In genomic region chr13:74819549-74819948, GRCh38 we compare ENCODE assay signal across 33 cellular contexts.
"Had no signal": no experiment of that assay in that cellular context is flagged by ENCODE, and none has a peak within 500 bp of the region (broad histone marks: within the 10 kb centered on the region; RNA-seq: fewer than 3 reads in every experiment).

No MANE protein-coding gene starts in this region.

- H3K36me3 Mint-ChIP-seq: immature natural killer cell; memory B cell; mesothelial cell of epicardium; naive B cell; natural killer cell treated with Interleukin-12 subunit alpha and Interleukin-12 subunit beta and Interleukin-15 and Interleukin-18, amount 100 ng/mL, for 72 hours had no signal

- H3K27ac ChIP-seq: coronary artery, lower lobe of right lung, neutrophil, parathyroid adenoma, right atrium auricular region, suprapubic skin, transverse colon, upper lobe of right lung, uterus had no signal

- H3K9me3 ChIP-seq: lower lobe of right lung, mucosa of descending colon, right atrium auricular region, suprapubic skin, transverse colon, upper lobe of right lung, uterus had no signal

- H3K27ac Mint-ChIP-seq: immature natural killer cell; memory B cell; mesothelial cell of epicardium; natural killer cell treated with Interleukin-12 subunit alpha and Interleukin-12 subunit beta and Interleukin-15 and Interleukin-18, amount 100 ng/mL, for 72 hours; progenitor cell of endocrine pancreas; stimulated activated naive CD8-positive, alpha-beta T cell treated with anti-CD3 and anti-CD28 coated beads, Interleukin-15, amount 100 ng/mL, for 72 hours had no signal

- H2AFZ ChIP-seq: parathyroid adenoma had no signal

- H3K27me3 Mint-ChIP-seq: naive B cell; progenitor cell of endocrine pancreas; stimulated activated naive CD8-positive, alpha-beta T cell treated with anti-CD3 and anti-CD28 coated beads, Interleukin-15, amount 100 ng/mL, for 72 hours had no signal

- FAIRE-seq: endometrium, frontal cortex had no signal

- H3K4me1 Mint-ChIP-seq: immature natural killer cell; memory B cell; mesothelial cell of epicardium; naive B cell; neural crest cell; stimulated activated naive CD8-positive, alpha-beta T cell treated with anti-CD3 and anti-CD28 coated beads, Interleukin-15, amount 100 ng/mL, for 72 hours had no signal

- H3K4me3 Mint-ChIP-seq: immature natural killer cell; memory B cell; mesothelial cell of epicardium; naive B cell; natural killer cell treated with Interleukin-12 subunit alpha and Interleukin-12 subunit beta and Interleukin-15 and Interleukin-18, amount 100 ng/mL, for 72 hours; neural crest cell; stimulated activated naive CD8-positive, alpha-beta T cell treated with anti-CD3 and anti-CD28 coated beads, Interleukin-15, amount 100 ng/mL, for 72 hours had no signal

- H3K4me1 ChIP-seq: lower lobe of right lung, parathyroid adenoma, right atrium auricular region, suprapubic skin, transverse colon, upper lobe of right lung, uterus had no signal

- H3K79me2 ChIP-seq: parathyroid adenoma had no signal

- H3K4me3 ChIP-seq: coronary artery, lower lobe of right lung, mucosa of descending colon, right atrium auricular region, smooth muscle cell, suprapubic skin, transverse colon, upper lobe of right lung, uterus had no signal

- H3K27me3 ChIP-seq: neutrophil, right atrium auricular region, suprapubic skin, transverse colon, upper lobe of right lung, uterus had no signal

- DNase-seq: dermis blood vessel endothelial cell; effector memory CD4-positive, alpha-beta T cell; hypothalamus; immature natural killer cell; islet precursor cell; kidney glomerular epithelial cell; left ventricle myocardium superior; lower lobe of right lung; mucosa of descending colon; naive B cell; stimulated activated CD4-positive, alpha-beta T cell treated with anti-CD3 and anti-CD28 coated beads, Interleukin-12 subunit alpha, Interleukin-12 subunit beta, amount 100 ng/mL, for 4 hours; stimulated activated CD4-positive, alpha-beta T cell treated with anti-CD3 and anti-CD28 coated beads, Interleukin-1b, Interleukin-23, amount 100 ng/mL, for 48 hours; stimulated activated CD4-positive, alpha-beta T cell treated with anti-CD3 and anti-CD28 coated beads, Interleukin-4, amount 100 ng/mL, for 1 hour; stimulated activated CD8-positive, alpha-beta memory T cell treated with anti-CD3 and anti-CD28 coated beads, Interleukin-4, amount 100 ng/mL, for 48 hours; stimulated activated naive CD4-positive, alpha-beta T cell; stimulated activated naive CD8-positive, alpha-beta T cell treated with anti-CD3 and anti-CD28 coated beads, Interleukin-15, amount 100 ng/mL, for 72 hours; transverse colon; upper lobe of right lung; uterus had no signal

- ATAC-seq: left ventricle myocardium superior; lower lobe of right lung; mucosa of descending colon; natural killer cell treated with Interleukin-12 subunit alpha and Interleukin-12 subunit beta and Interleukin-15 and Interleukin-18, amount 100 ng/mL, for 72 hours; sciatic nerve; stimulated activated naive CD8-positive, alpha-beta T cell treated with anti-CD3 and anti-CD28 coated beads, Interleukin-15, amount 100 ng/mL, for 72 hours; upper lobe of right lung had no signal

- H3K36me3 ChIP-seq: lower lobe of right lung, neutrophil, right atrium auricular region, suprapubic skin, transverse colon, upper lobe of right lung, uterus had no signal

- H3K4me2 ChIP-seq: smooth muscle cell had no signal
